8 cellular contexts compared by ENCODE assay signal in the genomic region with DNA sequence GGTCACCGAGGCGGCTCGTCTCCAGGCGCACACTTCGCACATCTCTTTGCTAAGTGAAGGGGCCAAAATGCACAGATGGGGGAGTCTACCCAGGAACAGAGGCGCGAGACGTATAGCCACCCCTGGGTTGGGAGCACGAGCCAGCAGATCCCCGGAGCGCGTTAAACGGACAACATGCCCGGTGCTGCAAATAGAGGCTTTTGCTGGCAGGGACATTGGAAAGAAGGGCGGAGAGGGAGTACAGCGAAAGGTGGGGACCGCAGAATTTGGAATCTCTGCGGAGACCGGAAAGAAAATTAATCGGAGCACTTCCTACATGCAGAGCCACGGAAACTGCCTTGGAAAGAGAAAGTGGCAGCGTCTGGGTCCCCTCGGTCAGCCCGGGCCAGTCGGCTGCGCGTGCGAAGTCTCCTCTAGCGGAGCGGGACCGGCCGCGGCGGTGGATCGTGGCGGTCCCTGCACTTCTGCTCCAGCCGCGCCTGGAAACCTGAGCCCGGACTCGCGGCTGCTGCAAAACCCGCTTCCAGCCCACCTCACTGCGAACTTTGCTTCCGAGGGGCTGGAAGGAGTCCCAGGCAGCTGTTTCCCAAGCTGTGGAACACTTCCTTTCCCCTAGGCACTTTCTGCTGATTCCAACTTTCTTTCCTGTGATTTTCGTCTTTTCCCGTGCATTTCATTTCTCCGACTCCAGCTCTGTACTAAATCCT. TPM values are rescaled to one million over a fixed set of nuclear protein-coding genes. Genes with fewer than 3 reads are reported as not detected.
DNase-seq lines count a peak whose midpoint lies in the region; ATAC-seq and TF ChIP-seq lines count a peak whose summit lies in the region.

No MANE protein-coding gene starts in this region.

- ATAC-seq in GM18517 (IDR thresholded peaks at IDR 0.05; ENCODE audit: unreplicated experiment) (peak; percentile 37), HG03045 (IDR thresholded peaks at IDR 0.05; ENCODE audit: unreplicated experiment) (peak; percentile 24)
- ATAC-seq in activated naive CD8-positive, alpha-beta T cell treated with anti-CD3 and anti-CD28 coated beads, Interleukin-2, amount 50 U/mL, for 24 hours: peak; percentile 45

- H3K4me1 Mint-ChIP-seq in activated naive CD8-positive, alpha-beta T cell treated with anti-CD3 and anti-CD28 coated beads, Interleukin-2, amount 50 U/mL, for 24 hours: peaks cover 9% of the 10 kb centered on the region

- no peak overlapping the region for H3K4me3 Mint-ChIP-seq in activated naive CD8-positive, alpha-beta T cell treated with anti-CD3 and anti-CD28 coated beads, Interleukin-2, amount 50 U/mL, for 24 hours

- no peaks in the 10 kb centered on the region for H3K9me3 ChIP-seq in cardiac muscle cell (ENCODE audit: low read depth)
- H3K9me3 ChIP-seq in osteoblast (ENCODE audit: low read depth, low read length): no peaks in the 10 kb centered on the region

- no peaks in the 10 kb centered on the region for H3K36me3 Mint-ChIP-seq in activated naive CD8-positive, alpha-beta T cell treated with anti-CD3 and anti-CD28 coated beads, Interleukin-2, amount 50 U/mL, for 24 hours (ENCODE audit: low read depth)

- peaks cover 8% of the 10 kb centered on the region for H3K4me1 ChIP-seq in cardiac muscle cell (ENCODE audit: low read depth)
- H3K4me1 ChIP-seq in osteoblast (ENCODE audit: insufficient read depth, low read length): peaks cover 14% of the 10 kb centered on the region

- DNase-seq in Ammon's horn (ENCODE audit: low spot score): peak; percentile 70
- peak; percentile 39 for DNase-seq in NCI-H510A treated with DMSO at 0.1 percent for 48 hours (lab: John Stamatoyannopoulos, UW)
- DNase-seq in activated naive CD8-positive, alpha-beta T cell treated with anti-CD3 and anti-CD28 coated beads, Interleukin-2, amount 50 U/mL, for 24 hours: peak; percentile 34
- peak; percentile 79 to 88 for DNase-seq in cardiac muscle cell (ENCODE audit: low read depth in 1 of 2, low spot score in 1 of 2)
- DNase-seq in osteoblast (ENCODE audit: insufficient read length, low spot score, missing footprints): peak; percentile 88
- no peak for DNase-seq in putamen (ENCODE audit: low spot score)

- H3K27me3 ChIP-seq in cardiac muscle cell: no peaks in the 10 kb centered on the region
- H3K27me3 ChIP-seq in osteoblast (ENCODE audit: insufficient read depth, low read length): no peaks in the 10 kb centered on the region

- peak overlapping the region; percentile 74 for H3K27ac ChIP-seq in cardiac muscle cell
- H3K27ac ChIP-seq in osteoblast (ENCODE audit: low read depth, low read length): peak overlapping the region; percentile 82

- peak overlapping the region; percentile 98 for H3K4me2 ChIP-seq in osteoblast (ENCODE audit: insufficient read depth, low read length)

- TF ChIP-seq CTCF in cardiac muscle cell (IDR thresholded peaks at IDR 0.05; ENCODE audit: low read depth, low read length) (no peak), osteoblast (IDR thresholded peaks at IDR 0.05; ENCODE audit: extremely low read depth, low read depth, low read length) (no peak)

- no peaks in the 10 kb centered on the region for H4K20me1 ChIP-seq in osteoblast (ENCODE audit: insufficient read depth, low read length)

- peak overlapping the region; percentile 83 for H3K4me3 ChIP-seq in cardiac muscle cell
- peak overlapping the region; percentile 89 for H3K4me3 ChIP-seq in osteoblast (ENCODE audit: insufficient read depth, low read length)

- peak overlapping the region; percentile 96 for H2AFZ ChIP-seq in osteoblast (ENCODE audit: low read length)

- H3K36me3 ChIP-seq in cardiac muscle cell (no peaks in the 10 kb centered on the region), osteoblast (ENCODE audit: insufficient read depth, low read length) (no peaks in the 10 kb centered on the region)

- peaks cover 17% of the 10 kb centered on the region for H3K27me3 Mint-ChIP-seq in activated naive CD8-positive, alpha-beta T cell treated with anti-CD3 and anti-CD28 coated beads, Interleukin-2, amount 50 U/mL, for 24 hours

- H3K79me2 ChIP-seq in osteoblast (ENCODE audit: insufficient read depth, low read length): no peaks in the 10 kb centered on the region

- H3K9me3 Mint-ChIP-seq in activated naive CD8-positive, alpha-beta T cell treated with anti-CD3 and anti-CD28 coated beads, Interleukin-2, amount 50 U/mL, for 24 hours: no peaks in the 10 kb centered on the region

- H3K27ac Mint-ChIP-seq in activated naive CD8-positive, alpha-beta T cell treated with anti-CD3 and anti-CD28 coated beads, Interleukin-2, amount 50 U/mL, for 24 hours: no peak overlapping the region

RNA-seq across cellular contexts. Expression of a gene that starts 0.8 kb away (rescaled TPM):
- total RNA-seq in cardiac muscle cell (2.3 and 2.4 TPM in 2 replicates), osteoblast (1.1 and 2.9 TPM in 2 replicates)
- 1.6 and 4.2 TPM in 2 replicates for polyA plus RNA-seq in cardiac muscle cell
